Comparison of ENCODE assay signal across 1 cellular context in genomic region chr2:19287324-19287723, GRCh38.
TF ChIP-seq lines count a peak whose summit lies in the region.

No MANE protein-coding gene starts in this region.

TF ChIP-seq in IMR-90, 13 proteins besides CTCF, POLR2A, EP300 and RAD21 (continued from another document):
- TF ChIP-seq USF2 (IDR thresholded peaks at IDR 0.05; ENCODE audit: low read depth, low read length) (no peak), MXI1 (IDR thresholded peaks at IDR 0.05; ENCODE audit: borderline replicate concordance, low read depth, low read length) (no peak)
